Comparison of ENCODE assay signal across 1 cellular context in genomic region chr4:689498-690122, GRCh38.
TF ChIP-seq lines count a peak whose summit lies in the region.

No MANE protein-coding gene starts in this region.

TF ChIP-seq in H1, 55 proteins besides CTCF, POLR2A, EP300 and RAD21:
- TF ChIP-seq TAF7 (optimal IDR thresholded peaks at IDR 0.05; ENCODE audit: borderline replicate concordance, low read depth, low read length) (peak; percentile 43), YY1 (IDR thresholded peaks at IDR 0.05; ENCODE audit: low read depth, low read length) (no peak), CBX8 (IDR thresholded peaks at IDR 0.05; ENCODE audit: borderline replicate concordance, low read depth, low read length) (no peak), EGR1 (IDR thresholded peaks at IDR 0.05; ENCODE audit: borderline replicate concordance, low read depth, low read length) (no peak), ZNF274 (IDR thresholded peaks at IDR 0.05; ENCODE audit: borderline replicate concordance, extremely low read depth, low read length) (no peak), JUN (IDR thresholded peaks at IDR 0.05; ENCODE audit: low read depth, low read length) (no peak), RXRA (IDR thresholded peaks at IDR 0.05; ENCODE audit: insufficient read depth, low read depth, low read length) (no peak), KDM1A (IDR thresholded peaks at IDR 0.05; ENCODE audit: borderline replicate concordance, low read length) (no peak), CTBP2 (IDR thresholded peaks at IDR 0.05; ENCODE audit: borderline replicate concordance, insufficient read depth, insufficient read length, low read length) (no peak), TEAD4 (IDR thresholded peaks at IDR 0.05; ENCODE audit: low read depth, low read length) (no peak), RNF2 (IDR thresholded peaks at IDR 0.05; ENCODE audit: borderline replicate concordance, low read depth, low read length, missing control alignments, poor library complexity, severe bottlenecking) (no peak), SP4 (IDR thresholded peaks at IDR 0.05; ENCODE audit: low read length) (no peak), JUND (IDR thresholded peaks at IDR 0.05; ENCODE audit: low read length) (no peak), GTF2F1 (IDR thresholded peaks at IDR 0.05; ENCODE audit: borderline replicate concordance, low read depth, low read length) (no peak), KDM4A (IDR thresholded peaks at IDR 0.05; ENCODE audit: low read depth, low read length, severe bottlenecking) (no peak), FOSL1 (IDR thresholded peaks at IDR 0.05; ENCODE audit: insufficient read depth, low read depth, low read length) (no peak), NANOG (IDR thresholded peaks at IDR 0.05; ENCODE audit: insufficient read depth, low read depth, low read length, poor library complexity, severe bottlenecking) (no peak), TAF1 (IDR thresholded peaks at IDR 0.05; ENCODE audit: low read depth, low read length) (peak; percentile 58), EZH2 (IDR thresholded peaks at IDR 0.05; ENCODE audit: low read depth, low read length, severe bottlenecking) (no peak), BACH1 (IDR thresholded peaks at IDR 0.05; ENCODE audit: low read length) (no peak), ASH2L (IDR thresholded peaks at IDR 0.05; ENCODE audit: low read length) (no peak), RBBP5 (IDR thresholded peaks at IDR 0.05; ENCODE audit: borderline replicate concordance, low read depth, low read length) (no peak), GABPA (IDR thresholded peaks at IDR 0.05; ENCODE audit: borderline replicate concordance, insufficient read depth, low read length) (0 out of 2 replicates have a peak, but pooled peaks have one; percentile 47), E2F6 (IDR thresholded peaks at IDR 0.05) (peak; percentile 24), NRF1 (IDR thresholded peaks at IDR 0.05; ENCODE audit: low read depth, low read length) (no peak), SP2 (IDR thresholded peaks at IDR 0.05; ENCODE audit: low read length) (no peak), TCF12 (IDR thresholded peaks at IDR 0.05; ENCODE audit: low read depth, low read length) (no peak), RFX5 (IDR thresholded peaks at IDR 0.05; ENCODE audit: borderline replicate concordance, low read depth, low read length) (no peak), SRF (IDR thresholded peaks at IDR 0.05; ENCODE audit: low read depth, low read length) (no peak)
- TF ChIP-seq, protein P1, sequence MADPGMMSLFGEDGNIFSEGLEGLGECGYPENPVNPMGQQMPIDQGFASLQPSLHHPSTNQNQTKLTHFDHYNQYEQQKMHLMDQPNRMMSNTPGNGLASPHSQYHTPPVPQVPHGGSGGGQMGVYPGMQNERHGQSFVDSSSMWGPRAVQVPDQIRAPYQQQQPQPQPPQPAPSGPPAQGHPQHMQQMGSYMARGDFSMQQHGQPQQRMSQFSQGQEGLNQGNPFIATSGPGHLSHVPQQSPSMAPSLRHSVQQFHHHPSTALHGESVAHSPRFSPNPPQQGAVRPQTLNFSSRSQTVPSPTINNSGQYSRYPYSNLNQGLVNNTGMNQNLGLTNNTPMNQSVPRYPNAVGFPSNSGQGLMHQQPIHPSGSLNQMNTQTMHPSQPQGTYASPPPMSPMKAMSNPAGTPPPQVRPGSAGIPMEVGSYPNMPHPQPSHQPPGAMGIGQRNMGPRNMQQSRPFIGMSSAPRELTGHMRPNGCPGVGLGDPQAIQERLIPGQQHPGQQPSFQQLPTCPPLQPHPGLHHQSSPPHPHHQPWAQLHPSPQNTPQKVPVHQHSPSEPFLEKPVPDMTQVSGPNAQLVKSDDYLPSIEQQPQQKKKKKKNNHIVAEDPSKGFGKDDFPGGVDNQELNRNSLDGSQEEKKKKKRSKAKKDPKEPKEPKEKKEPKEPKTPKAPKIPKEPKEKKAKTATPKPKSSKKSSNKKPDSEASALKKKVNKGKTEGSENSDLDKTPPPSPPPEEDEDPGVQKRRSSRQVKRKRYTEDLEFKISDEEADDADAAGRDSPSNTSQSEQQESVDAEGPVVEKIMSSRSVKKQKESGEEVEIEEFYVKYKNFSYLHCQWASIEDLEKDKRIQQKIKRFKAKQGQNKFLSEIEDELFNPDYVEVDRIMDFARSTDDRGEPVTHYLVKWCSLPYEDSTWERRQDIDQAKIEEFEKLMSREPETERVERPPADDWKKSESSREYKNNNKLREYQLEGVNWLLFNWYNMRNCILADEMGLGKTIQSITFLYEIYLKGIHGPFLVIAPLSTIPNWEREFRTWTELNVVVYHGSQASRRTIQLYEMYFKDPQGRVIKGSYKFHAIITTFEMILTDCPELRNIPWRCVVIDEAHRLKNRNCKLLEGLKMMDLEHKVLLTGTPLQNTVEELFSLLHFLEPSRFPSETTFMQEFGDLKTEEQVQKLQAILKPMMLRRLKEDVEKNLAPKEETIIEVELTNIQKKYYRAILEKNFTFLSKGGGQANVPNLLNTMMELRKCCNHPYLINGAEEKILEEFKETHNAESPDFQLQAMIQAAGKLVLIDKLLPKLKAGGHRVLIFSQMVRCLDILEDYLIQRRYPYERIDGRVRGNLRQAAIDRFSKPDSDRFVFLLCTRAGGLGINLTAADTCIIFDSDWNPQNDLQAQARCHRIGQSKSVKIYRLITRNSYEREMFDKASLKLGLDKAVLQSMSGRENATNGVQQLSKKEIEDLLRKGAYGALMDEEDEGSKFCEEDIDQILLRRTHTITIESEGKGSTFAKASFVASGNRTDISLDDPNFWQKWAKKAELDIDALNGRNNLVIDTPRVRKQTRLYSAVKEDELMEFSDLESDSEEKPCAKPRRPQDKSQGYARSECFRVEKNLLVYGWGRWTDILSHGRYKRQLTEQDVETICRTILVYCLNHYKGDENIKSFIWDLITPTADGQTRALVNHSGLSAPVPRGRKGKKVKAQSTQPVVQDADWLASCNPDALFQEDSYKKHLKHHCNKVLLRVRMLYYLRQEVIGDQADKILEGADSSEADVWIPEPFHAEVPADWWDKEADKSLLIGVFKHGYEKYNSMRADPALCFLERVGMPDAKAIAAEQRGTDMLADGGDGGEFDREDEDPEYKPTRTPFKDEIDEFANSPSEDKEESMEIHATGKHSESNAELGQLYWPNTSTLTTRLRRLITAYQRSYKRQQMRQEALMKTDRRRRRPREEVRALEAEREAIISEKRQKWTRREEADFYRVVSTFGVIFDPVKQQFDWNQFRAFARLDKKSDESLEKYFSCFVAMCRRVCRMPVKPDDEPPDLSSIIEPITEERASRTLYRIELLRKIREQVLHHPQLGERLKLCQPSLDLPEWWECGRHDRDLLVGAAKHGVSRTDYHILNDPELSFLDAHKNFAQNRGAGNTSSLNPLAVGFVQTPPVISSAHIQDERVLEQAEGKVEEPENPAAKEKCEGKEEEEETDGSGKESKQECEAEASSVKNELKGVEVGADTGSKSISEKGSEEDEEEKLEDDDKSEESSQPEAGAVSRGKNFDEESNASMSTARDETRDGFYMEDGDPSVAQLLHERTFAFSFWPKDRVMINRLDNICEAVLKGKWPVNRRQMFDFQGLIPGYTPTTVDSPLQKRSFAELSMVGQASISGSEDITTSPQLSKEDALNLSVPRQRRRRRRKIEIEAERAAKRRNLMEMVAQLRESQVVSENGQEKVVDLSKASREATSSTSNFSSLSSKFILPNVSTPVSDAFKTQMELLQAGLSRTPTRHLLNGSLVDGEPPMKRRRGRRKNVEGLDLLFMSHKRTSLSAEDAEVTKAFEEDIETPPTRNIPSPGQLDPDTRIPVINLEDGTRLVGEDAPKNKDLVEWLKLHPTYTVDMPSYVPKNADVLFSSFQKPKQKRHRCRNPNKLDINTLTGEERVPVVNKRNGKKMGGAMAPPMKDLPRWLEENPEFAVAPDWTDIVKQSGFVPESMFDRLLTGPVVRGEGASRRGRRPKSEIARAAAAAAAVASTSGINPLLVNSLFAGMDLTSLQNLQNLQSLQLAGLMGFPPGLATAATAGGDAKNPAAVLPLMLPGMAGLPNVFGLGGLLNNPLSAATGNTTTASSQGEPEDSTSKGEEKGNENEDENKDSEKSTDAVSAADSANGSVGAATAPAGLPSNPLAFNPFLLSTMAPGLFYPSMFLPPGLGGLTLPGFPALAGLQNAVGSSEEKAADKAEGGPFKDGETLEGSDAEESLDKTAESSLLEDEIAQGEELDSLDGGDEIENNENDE (IDR thresholded peaks at IDR 0.05; ENCODE audit: insufficient replicate concordance, low read length), result no peak
- TF ChIP-seq, protein P2, sequence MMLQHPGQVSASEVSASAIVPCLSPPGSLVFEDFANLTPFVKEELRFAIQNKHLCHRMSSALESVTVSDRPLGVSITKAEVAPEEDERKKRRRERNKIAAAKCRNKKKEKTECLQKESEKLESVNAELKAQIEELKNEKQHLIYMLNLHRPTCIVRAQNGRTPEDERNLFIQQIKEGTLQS (IDR thresholded peaks at IDR 0.05; ENCODE audit: insufficient read depth, low read depth, low read length), result no peak
